ENCODE assay signal across 10 cellular contexts in the genomic region with DNA sequence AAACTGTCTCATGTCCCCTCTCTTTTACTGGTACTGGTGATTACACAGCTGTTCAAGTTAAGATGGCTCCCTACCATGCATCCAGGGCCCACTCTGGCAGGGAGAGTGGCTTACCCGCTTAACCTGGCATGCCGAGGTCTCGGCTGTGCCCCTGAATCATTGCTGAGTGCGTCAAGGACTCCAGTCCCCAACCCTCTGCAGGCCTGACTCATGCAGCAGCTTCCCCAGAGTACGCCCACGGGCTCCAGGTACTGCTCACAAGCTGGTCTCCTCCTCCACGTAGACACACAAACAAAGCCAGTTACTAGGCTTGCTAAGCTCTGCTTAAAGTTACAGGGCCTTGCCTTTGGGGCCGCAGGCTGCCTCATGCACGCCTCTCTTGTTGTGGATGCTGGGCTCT.
DNase-seq lines count a peak whose midpoint lies in the region; ATAC-seq and TF ChIP-seq lines count a peak whose summit lies in the region.
"Had no signal": no experiment of that assay in that cellular context is flagged by ENCODE, and none has a peak within 500 bp of the region (broad histone marks: within the 10 kb centered on the region; RNA-seq: fewer than 3 reads in every experiment).

No MANE protein-coding gene starts in this region.

- DNase-seq in activated CD8-positive, alpha-beta memory T cell treated with anti-CD3 and anti-CD28 coated beads, Interleukin-2, amount 50 U/mL, for 24 hours (ENCODE audit: extremely low read depth), result peak; percentile 84
- DNase-seq in fibroblast of the aortic adventitia (ENCODE audit: low read depth) (peak; percentile 67), HuH-7.5 (ENCODE audit: low spot score) (no peak), NCI-H2196 treated with DMSO at 0.1 percent for 48 hours (lab: John Stamatoyannopoulos, UW; ENCODE audit: unreplicated experiment) (no peak), dedifferentiated amniotic fluid mesenchymal stem cell (ENCODE audit: extremely low spot score) (no peak)
- peak; percentile 72 to 79 (median 76) for DNase-seq in stimulated activated CD4-positive, alpha-beta T cell treated with anti-CD3 and anti-CD28 coated beads, TNF-alpha, amount 100 ng/mL, for 4 hours (ENCODE audit: low read depth in 3 of 3)
- DNase-seq: gastrocnemius medialis, tibial artery had no signal

- no peak for TF ChIP-seq CTCF in fibroblast of the aortic adventitia (IDR thresholded peaks at IDR 0.05; ENCODE audit: insufficient read depth, low read length)

- H3K4me3 ChIP-seq in fibroblast of the aortic adventitia (ENCODE audit: low read depth, low read length), result no peak overlapping the region
- H3K4me3 ChIP-seq: gastrocnemius medialis, tibial artery had no signal

- peak; percentile 39 for ATAC-seq in HG02870 (IDR thresholded peaks at IDR 0.05; ENCODE audit: unreplicated experiment)
- no peak for ATAC-seq in GM21737 (IDR thresholded peaks at IDR 0.05; ENCODE audit: unreplicated experiment)
- ATAC-seq: gastrocnemius medialis had no signal

Comparison
In these comparisons a context has a peak if more than half of its experiments do, and no peak if none do; other contexts are left out.
1. DNase-seq: peak in activated CD8-positive, alpha-beta memory T cell treated with anti-CD3 and anti-CD28 coated beads, Interleukin-2, amount 50 U/mL, for 24 hours (single experiment), fibroblast of the aortic adventitia (single experiment) and stimulated activated CD4-positive, alpha-beta T cell treated with anti-CD3 and anti-CD28 coated beads, TNF-alpha, amount 100 ng/mL, for 4 hours (3 of 3); none in HuH-7.5 (single experiment), NCI-H2196 treated with DMSO at 0.1 percent for 48 hours (single experiment) and dedifferentiated amniotic fluid mesenchymal stem cell (single experiment).